ENCODE assay signal across 8 cellular contexts in genomic region chr12:64450711-64451486, GRCh38. TPM values are rescaled to one million over a fixed set of nuclear protein-coding genes. Genes with fewer than 3 reads are reported as not detected.
DNase-seq lines count a peak whose midpoint lies in the region; ATAC-seq and TF ChIP-seq lines count a peak whose summit lies in the region.

No MANE protein-coding gene starts in this region.

- H3K9me3 ChIP-seq in Panc1 (ENCODE audit: control insufficient read depth, insufficient read depth, low read depth, low read length) (no peaks in the 10 kb centered on the region), muscle layer of duodenum (ENCODE audit: control insufficient read depth in 1 of 2, low read length in 2 of 2) (no peaks in the 10 kb centered on the region)

- H3K4me3 Mint-ChIP-seq in HFFc6 = peak overlapping the region; percentile 98

- no peaks in the 10 kb centered on the region for H3K27me3 ChIP-seq in Panc1 (ENCODE audit: control insufficient read depth, insufficient read depth, low read length)
- H3K27me3 ChIP-seq in muscle layer of duodenum (ENCODE audit: low read depth, low read length) = no peaks in the 10 kb centered on the region

- H3K4me3 ChIP-seq in Panc1 (ENCODE audit: low read depth in 2 of 2, low read length in 2 of 2) = peak overlapping the region; percentile 84 to 94
- H3K4me3 ChIP-seq in muscle layer of duodenum (ENCODE audit: low read depth in 1 of 2, low read length in 2 of 2) = peak overlapping the region; percentile 81 to 92

- ATAC-seq in Panc1 (peak; percentile 8; the same call in 1 of the 2 replicates), GM21825 (IDR thresholded peaks at IDR 0.05; ENCODE audit: unreplicated experiment) (no peak), GM19351 (IDR thresholded peaks at IDR 0.05; ENCODE audit: unreplicated experiment) (no peak)

- POLR2A ChIA-PET in Panc1 (lab: Charles Lee) = interaction anchor here (0.6 kb wide), 2 partner anchors 11 to 197 kb away, joined by 3 to 5 read pairs; no protein-coding TSS in a partner anchor

- H3K27ac ChIP-seq in Panc1 (ENCODE audit: low read length) (peak overlapping the region; percentile 93), muscle layer of duodenum (ENCODE audit: low read length) (peak overlapping the region; percentile 99)

- no TSS peak for BruUV-seq in Panc1 (replicated peaks; lab: Mats Ljungman, UMichigan)

- peak overlapping the region; percentile 96 for H3K27ac Mint-ChIP-seq in HFFc6

- no peaks in the 10 kb centered on the region for H3K9me3 Mint-ChIP-seq in HFFc6

- DNase-seq in COLO668 (lab: John Stamatoyannopoulos, UW; ENCODE audit: unreplicated experiment) (peak; percentile 27), HFFc6 (no peak), Panc1 (ENCODE audit: low read depth, low spot score) (no peak), ecto neural progenitor cell (ENCODE audit: low spot score) (peak; percentile 59), AG08396 (ENCODE audit: low spot score) (no peak)

- H3K27me3 Mint-ChIP-seq in HFFc6 (ENCODE audit: insufficient read depth) = peaks cover 8% of the 10 kb centered on the region

- CTCF ChIA-PET in Panc1 (lab: Charles Lee) = interaction anchor here (0.7 kb wide), 1 partner anchor 246 kb away, joined by 7 read pairs; no protein-coding TSS in a partner anchor

- H3K4me1 Mint-ChIP-seq in HFFc6 (ENCODE audit: low read depth) = peaks cover 41% of the 10 kb centered on the region

- no peak for TF ChIP-seq CTCF in HFFc6 (IDR thresholded peaks at IDR 0.05)
- no peak for TF ChIP-seq CTCF in Panc1 (IDR thresholded peaks at IDR 0.05)

- H3K36me3 Mint-ChIP-seq in HFFc6 (ENCODE audit: low read depth) = peaks cover 25% of the 10 kb centered on the region

- H3K36me3 ChIP-seq in Panc1 (ENCODE audit: control insufficient read depth, insufficient read depth, low read length) = peaks cover 30% of the 10 kb centered on the region
- H3K36me3 ChIP-seq in muscle layer of duodenum (ENCODE audit: control insufficient read depth in 1 of 2, insufficient read depth in 2 of 2, low read length in 2 of 2) = peaks cover 4 to 24% of the 10 kb centered on the region in 2 donors

- H3K4me1 ChIP-seq in Panc1 (ENCODE audit: control insufficient read depth, insufficient read depth, low read length) (peaks cover 6% of the 10 kb centered on the region), muscle layer of duodenum (ENCODE audit: control insufficient read depth in 1 of 2, insufficient read depth in 2 of 2, low read length in 2 of 2) (peaks cover 0 to 15% of the 10 kb centered on the region in 2 donors)

- in situ Hi-C loops in Panc1 (cut with HindIII; ENCODE audit: low pct_unique_long_range_greater_than_20kb, low sequenced_read_pairs) = no loop called here

- intact Hi-C loops in Panc1 (cut with micrococcal nuclease; ENCODE audit: unreplicated experiment) = no loop called here

RNA-seq across cellular contexts. Expression of gene TBK1, which starts 1.0 kb away (rescaled TPM):
- 10 to 100 TPM; 20.2 to 23.8 (median 21.0) TPM for total RNA-seq in HFFc6 (2021; fragmentation: NEBNext Ultra II Directional; extraction: Animal tissue kit (Norgen Biotek cat#: 25700))
- total RNA-seq in Panc1 (2021; ENCODE audit: unreplicated experiment) = 32.4 TPM
- 12.3 TPM for polyA plus RNA-seq in Panc1 (2012; ENCODE audit: insufficient read length)

RNA-seq across cellular contexts. Expression of gene XPOT, which starts 46.7 kb away (rescaled TPM):
- total RNA-seq in HFFc6 (2021; fragmentation: NEBNext Ultra II Directional; extraction: Animal tissue kit (Norgen Biotek cat#: 25700)) = 10 to 100 TPM; 78.1 to 97.9 (median 84.7) TPM
- total RNA-seq in Panc1 (2021; ENCODE audit: unreplicated experiment) = 155 TPM
- 69.3 TPM for polyA plus RNA-seq in Panc1 (2012; ENCODE audit: insufficient read length)

Comparison
In these comparisons a context has a peak if more than half of its experiments do, and no peak if none do; other contexts are left out.
1. DNase-seq: peak in COLO668 (single experiment) and ecto neural progenitor cell (single experiment); none in HFFc6 (single experiment), Panc1 (single experiment) and AG08396 (single experiment).